ENCODE assay signal across 1 cellular context in genomic region chr3:163071684-163072083, GRCh38.
TF ChIP-seq lines count a peak whose summit lies in the region.

No MANE protein-coding gene starts in this region.

TF ChIP-seq in SK-N-SH, 30 proteins besides CTCF, POLR2A, EP300 and RAD21 (continued from another document):
- TF ChIP-seq, protein P1, sequence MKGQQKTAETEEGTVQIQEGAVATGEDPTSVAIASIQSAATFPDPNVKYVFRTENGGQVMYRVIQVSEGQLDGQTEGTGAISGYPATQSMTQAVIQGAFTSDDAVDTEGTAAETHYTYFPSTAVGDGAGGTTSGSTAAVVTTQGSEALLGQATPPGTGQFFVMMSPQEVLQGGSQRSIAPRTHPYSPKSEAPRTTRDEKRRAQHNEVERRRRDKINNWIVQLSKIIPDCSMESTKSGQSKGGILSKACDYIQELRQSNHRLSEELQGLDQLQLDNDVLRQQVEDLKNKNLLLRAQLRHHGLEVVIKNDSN (IDR thresholded peaks at IDR 0.05; ENCODE audit: borderline replicate concordance, low read depth): no peak
- TF ChIP-seq TAF1 (IDR thresholded peaks at IDR 0.05; ENCODE audit: borderline replicate concordance, low read depth, low read length): no peak
- peak; percentile 53 for TF ChIP-seq JUND (IDR thresholded peaks at IDR 0.05)
- TF ChIP-seq REST (IDR thresholded peaks at IDR 0.05; ENCODE audit: low read depth, low read length): no peak
- no peak for TF ChIP-seq ELF1 (IDR thresholded peaks at IDR 0.05)
- TF ChIP-seq TCF12 (IDR thresholded peaks at IDR 0.05): peak; percentile 77
- no peak for TF ChIP-seq FOSL2 (IDR thresholded peaks at IDR 0.05; ENCODE audit: borderline replicate concordance, low read depth)
- TF ChIP-seq YY1 (IDR thresholded peaks at IDR 0.05; ENCODE audit: low read depth): no peak
- peak; percentile 76 for TF ChIP-seq NFIC (IDR thresholded peaks at IDR 0.05; ENCODE audit: borderline replicate concordance)
- TF ChIP-seq CHD2 (IDR thresholded peaks at IDR 0.05; ENCODE audit: low read length, partially characterized antibody): no peak
- no peak for TF ChIP-seq NRF1 (IDR thresholded peaks at IDR 0.05; ENCODE audit: low read depth, low read length)
- no peak for TF ChIP-seq MXI1 (IDR thresholded peaks at IDR 0.05; ENCODE audit: low read depth, low read length)
- no peak for TF ChIP-seq MEF2A (IDR thresholded peaks at IDR 0.05; ENCODE audit: borderline replicate concordance, low read depth)
- TF ChIP-seq ZBTB33 (IDR thresholded peaks at IDR 0.05; ENCODE audit: borderline replicate concordance, low read depth): no peak
- TF ChIP-seq EZH2phosphoT487 (IDR thresholded peaks at IDR 0.05; ENCODE audit: borderline replicate concordance, low read depth): no peak
- no peak for TF ChIP-seq RCOR1 (IDR thresholded peaks at IDR 0.05; ENCODE audit: low read length)
- TF ChIP-seq FOXJ3 (CRISPR knock-in tag; IDR thresholded peaks at IDR 0.05): no peak
- no peak for TF ChIP-seq FOXM1 (IDR thresholded peaks at IDR 0.05; ENCODE audit: low read depth)
- peak; percentile 79 for TF ChIP-seq PBX3 (IDR thresholded peaks at IDR 0.05)
- TF ChIP-seq RFX5 (IDR thresholded peaks at IDR 0.05; ENCODE audit: low read length): no peak
- TF ChIP-seq, protein P2, sequence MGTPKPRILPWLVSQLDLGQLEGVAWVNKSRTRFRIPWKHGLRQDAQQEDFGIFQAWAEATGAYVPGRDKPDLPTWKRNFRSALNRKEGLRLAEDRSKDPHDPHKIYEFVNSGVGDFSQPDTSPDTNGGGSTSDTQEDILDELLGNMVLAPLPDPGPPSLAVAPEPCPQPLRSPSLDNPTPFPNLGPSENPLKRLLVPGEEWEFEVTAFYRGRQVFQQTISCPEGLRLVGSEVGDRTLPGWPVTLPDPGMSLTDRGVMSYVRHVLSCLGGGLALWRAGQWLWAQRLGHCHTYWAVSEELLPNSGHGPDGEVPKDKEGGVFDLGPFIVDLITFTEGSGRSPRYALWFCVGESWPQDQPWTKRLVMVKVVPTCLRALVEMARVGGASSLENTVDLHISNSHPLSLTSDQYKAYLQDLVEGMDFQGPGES (IDR thresholded peaks at IDR 0.05; ENCODE audit: low read depth, low read length): no peak
